Comparison of ENCODE assay signal across 10 cellular contexts in the genomic region with DNA sequence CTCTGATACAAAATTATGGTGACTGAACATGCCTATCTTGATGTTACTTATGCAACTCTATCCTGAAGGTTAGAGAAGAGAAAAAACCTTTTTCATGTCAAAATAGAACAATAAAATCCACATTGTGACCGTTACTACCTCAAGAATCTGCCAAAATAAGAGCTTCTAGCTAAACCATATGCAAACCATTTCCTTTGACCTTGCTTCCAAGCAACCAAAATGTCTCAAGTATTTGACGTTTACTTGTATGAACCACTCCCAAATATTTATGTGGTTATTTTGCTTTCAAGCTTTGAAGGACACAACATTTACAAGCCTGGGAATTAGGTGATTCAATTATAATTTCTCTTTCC. TPM values are rescaled to one million over a fixed set of nuclear protein-coding genes. Genes with fewer than 3 reads are reported as not detected.
DNase-seq lines count a peak whose midpoint lies in the region; ATAC-seq and TF ChIP-seq lines count a peak whose summit lies in the region.
"Had no signal": no experiment of that assay in that cellular context is flagged by ENCODE, and none has a peak within 500 bp of the region (broad histone marks: within the 10 kb centered on the region; RNA-seq: fewer than 3 reads in every experiment).

No MANE protein-coding gene starts in this region.

- H3K4me1 Mint-ChIP-seq in activated naive CD4-positive, alpha-beta T cell treated with anti-CD3 and anti-CD28 coated beads for 36 hours (ENCODE audit: low read depth): peaks cover 94% of the 10 kb centered on the region
- peaks cover 92% of the 10 kb centered on the region for H3K4me1 Mint-ChIP-seq in WTC11

- H3K27me3 ChIP-seq in subcutaneous abdominal adipose tissue (ENCODE audit: control insufficient read depth in 5 of 5, insufficient read depth in 4 of 5, low read length in 5 of 5): no peaks in the 10 kb centered on the region
- no peaks in the 10 kb centered on the region for H3K27me3 ChIP-seq in SJCRH30

- no peak overlapping the region for H3K9ac ChIP-seq in subcutaneous abdominal adipose tissue (ENCODE audit: low read length in 5 of 5)

- no peaks in the 10 kb centered on the region for H3K27me3 Mint-ChIP-seq in activated naive CD4-positive, alpha-beta T cell treated with anti-CD3 and anti-CD28 coated beads for 36 hours (ENCODE audit: low read depth)
- no peaks in the 10 kb centered on the region for H3K27me3 Mint-ChIP-seq in WTC11 (ENCODE audit: low read depth)

- peak overlapping the region; percentile 62 for H3K27ac ChIP-seq in subcutaneous abdominal adipose tissue (ENCODE audit: low read depth, low read length)
- H3K27ac ChIP-seq in SJCRH30: no peak overlapping the region
- H3K27ac ChIP-seq: thoracic aorta had no signal

- CTCF ChIA-PET in activated naive CD4-positive, alpha-beta T cell treated with anti-CD3 and anti-CD28 coated beads for 36 hours (lab: Charles Lee): interaction anchor here (0.6 to 1.7 kb wide), 3 partner anchors 12 to 517 kb away, joined by 3 to 8 read pairs (median 4); no protein-coding TSS in a partner anchor
- CTCF ChIA-PET in WTC11 (lab: Charles Lee): interaction anchor here (0.5 to 2.4 kb wide), 2 partner anchors 16 to 57 kb away, joined by 4 to 11 read pairs; no protein-coding TSS in a partner anchor

- POLR2A ChIA-PET in WTC11 (lab: Charles Lee): interaction anchor here (0.7 to 1.0 kb wide), 2 partner anchors 11 to 13 kb away, joined by 3 read pairs; no protein-coding TSS in a partner anchor

- DNase-seq in activated naive CD4-positive, alpha-beta T cell treated with anti-CD3 and anti-CD28 coated beads for 36 hours: no peak
- no peak for DNase-seq in activated naive CD4-positive, alpha-beta T cell treated with anti-CD3 and anti-CD28 coated beads, Interleukin-2, amount 50 U/mL, for 16 hours
- DNase-seq in WTC11 (ENCODE audit: low spot score): no peak
- DNase-seq in SJCRH30: no peak
- DNase-seq in activated CD4-positive, CD25-positive, alpha-beta regulatory T cell (lab: John Stamatoyannopoulos, UW): no peak
- DNase-seq in left lobe of liver (ENCODE audit: low spot score): no peak

- no peaks in the 10 kb centered on the region for H3K9me3 ChIP-seq in subcutaneous abdominal adipose tissue (ENCODE audit: control insufficient read depth in 5 of 5, low read length in 5 of 5)
- H3K9me3 ChIP-seq in SJCRH30 (replicated peaks): no peaks in the 10 kb centered on the region
- H3K9me3 ChIP-seq: thoracic aorta had no signal

- no peak overlapping the region for H3K4me3 Mint-ChIP-seq in activated naive CD4-positive, alpha-beta T cell treated with anti-CD3 and anti-CD28 coated beads for 36 hours
- H3K4me3 Mint-ChIP-seq in WTC11: peak overlapping the region; percentile 64

- peaks cover 11 to 86% (median 69%) of the 10 kb centered on the region in 5 donors for H3K4me1 ChIP-seq in subcutaneous abdominal adipose tissue (ENCODE audit: control insufficient read depth in 5 of 5, insufficient read depth in 5 of 5, low read length in 5 of 5)
- 0 out of 2 replicates have a peak, but pooled peaks cover 8% of the 10 kb centered on the region for H3K4me1 ChIP-seq in SJCRH30

- H3K4me3 ChIP-seq in subcutaneous abdominal adipose tissue (ENCODE audit: low read depth in 1 of 5, low read length in 5 of 5): no peak overlapping the region
- no peak overlapping the region for H3K4me3 ChIP-seq in SJCRH30
- H3K4me3 ChIP-seq: skin epidermis, thoracic aorta had no signal

- TF ChIP-seq CTCF in WTC11 (IDR thresholded peaks at IDR 0.05): no peak

- ATAC-seq in HG02852 (IDR thresholded peaks at IDR 0.05; ENCODE audit: unreplicated experiment): peak; percentile 51
- ATAC-seq in WTC11: no peak
- no peak for ATAC-seq in left lobe of liver

- H3K36me3 ChIP-seq in subcutaneous abdominal adipose tissue (ENCODE audit: control insufficient read depth in 5 of 5, insufficient read depth in 5 of 5, low read length in 5 of 5) (no peaks in the 10 kb centered on the region), SJCRH30 (no peaks in the 10 kb centered on the region)
- H3K36me3 ChIP-seq: thoracic aorta had no signal

- intact Hi-C loops in activated naive CD4-positive, alpha-beta T cell treated with anti-CD3 and anti-CD28 coated beads for 36 hours (cut with micrococcal nuclease): loop anchor here (2.0 kb wide), 2 partner anchors 54 to 168 kb away; no protein-coding TSS in a partner anchor

- no peaks in the 10 kb centered on the region for H3K9me3 Mint-ChIP-seq in activated naive CD4-positive, alpha-beta T cell treated with anti-CD3 and anti-CD28 coated beads for 36 hours
- peaks cover 7% of the 10 kb centered on the region for H3K9me3 Mint-ChIP-seq in WTC11

- H3K36me3 Mint-ChIP-seq in activated naive CD4-positive, alpha-beta T cell treated with anti-CD3 and anti-CD28 coated beads for 36 hours (ENCODE audit: low read depth): peaks cover 7% of the 10 kb centered on the region
- peaks cover 9% of the 10 kb centered on the region for H3K36me3 Mint-ChIP-seq in WTC11

- H3K27ac Mint-ChIP-seq in activated naive CD4-positive, alpha-beta T cell treated with anti-CD3 and anti-CD28 coated beads for 36 hours: peak overlapping the region; percentile 95
- H3K27ac Mint-ChIP-seq in WTC11: peak overlapping the region; percentile 100

TF ChIP-seq in WTC11, 78 proteins besides CTCF, POLR2A, EP300 and RAD21:
- no peak for TF ChIP-seq CREB1 (CRISPR knock-in tag; IDR thresholded peaks at IDR 0.05)
- no peak for TF ChIP-seq OVOL2 (CRISPR knock-in tag; IDR thresholded peaks at IDR 0.05; ENCODE audit: borderline replicate concordance)
- no peak for TF ChIP-seq HMGA2 (CRISPR knock-in tag; IDR thresholded peaks at IDR 0.05)
- no peak for TF ChIP-seq JAZF1 (CRISPR knock-in tag; IDR thresholded peaks at IDR 0.05)
- TF ChIP-seq, protein P1, sequence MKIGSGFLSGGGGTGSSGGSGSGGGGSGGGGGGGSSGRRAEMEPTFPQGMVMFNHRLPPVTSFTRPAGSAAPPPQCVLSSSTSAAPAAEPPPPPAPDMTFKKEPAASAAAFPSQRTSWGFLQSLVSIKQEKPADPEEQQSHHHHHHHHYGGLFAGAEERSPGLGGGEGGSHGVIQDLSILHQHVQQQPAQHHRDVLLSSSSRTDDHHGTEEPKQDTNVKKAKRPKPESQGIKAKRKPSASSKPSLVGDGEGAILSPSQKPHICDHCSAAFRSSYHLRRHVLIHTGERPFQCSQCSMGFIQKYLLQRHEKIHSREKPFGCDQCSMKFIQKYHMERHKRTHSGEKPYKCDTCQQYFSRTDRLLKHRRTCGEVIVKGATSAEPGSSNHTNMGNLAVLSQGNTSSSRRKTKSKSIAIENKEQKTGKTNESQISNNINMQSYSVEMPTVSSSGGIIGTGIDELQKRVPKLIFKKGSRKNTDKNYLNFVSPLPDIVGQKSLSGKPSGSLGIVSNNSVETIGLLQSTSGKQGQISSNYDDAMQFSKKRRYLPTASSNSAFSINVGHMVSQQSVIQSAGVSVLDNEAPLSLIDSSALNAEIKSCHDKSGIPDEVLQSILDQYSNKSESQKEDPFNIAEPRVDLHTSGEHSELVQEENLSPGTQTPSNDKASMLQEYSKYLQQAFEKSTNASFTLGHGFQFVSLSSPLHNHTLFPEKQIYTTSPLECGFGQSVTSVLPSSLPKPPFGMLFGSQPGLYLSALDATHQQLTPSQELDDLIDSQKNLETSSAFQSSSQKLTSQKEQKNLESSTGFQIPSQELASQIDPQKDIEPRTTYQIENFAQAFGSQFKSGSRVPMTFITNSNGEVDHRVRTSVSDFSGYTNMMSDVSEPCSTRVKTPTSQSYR (CRISPR knock-in tag; IDR thresholded peaks at IDR 0.05): no peak
- TF ChIP-seq SMAD4 (CRISPR knock-in tag; IDR thresholded peaks at IDR 0.05): no peak

RNA-seq across cellular contexts. Expression of a gene that starts 13.9 kb away (rescaled TPM):
- 10 to 100 TPM; 30.9 to 32.1 TPM for total RNA-seq in activated naive CD4-positive, alpha-beta T cell treated with anti-CD3 and anti-CD28 coated beads for 36 hours
- 34.3 to 37.9 TPM (median 34.4 TPM) in 3 replicates for total RNA-seq in WTC11 (2021)
- 47.0 and 53.7 TPM in 2 replicates for total RNA-seq in SJCRH30 (2014; rRNA removed; shearing (Covaris generic))
- 13.3 TPM for total RNA-seq in left lobe of liver
